Comparison of ENCODE assay signal across 19 cellular contexts in genomic region chr10:34205452-34205851, GRCh38.
DNase-seq lines count a peak whose midpoint lies in the region; ATAC-seq and TF ChIP-seq lines count a peak whose summit lies in the region.
"Had no signal": no experiment of that assay in that cellular context is flagged by ENCODE, and none has a peak within 500 bp of the region (broad histone marks: within the 10 kb centered on the region; RNA-seq: fewer than 3 reads in every experiment).

No MANE protein-coding gene starts in this region.

- intact Hi-C loops in lower lobe of right lung (cut with DNase I): no loop called here

- DNase-seq in CMK (ENCODE audit: low read depth): peak; percentile 45
- peak; percentile 70 to 80 for DNase-seq in NOMO-1 (lab: John Stamatoyannopoulos, UW; ENCODE audit: unreplicated experiment in 2 of 2)
- DNase-seq in lower lobe of right lung: peak; percentile 58
- DNase-seq in DMS 273 treated with DMSO at 0.1 percent for 48 hours (lab: John Stamatoyannopoulos, UW): no peak
- no peak for DNase-seq in pons (ENCODE audit: low spot score)
- DNase-seq: activated B cell treated with CpG ODN at 0.5 μM for 24 hours; BE2C; central memory CD4-positive, alpha-beta T cell; heart right ventricle; kidney; NCI-H510A; PC-3; stimulated activated CD4-positive, alpha-beta T cell treated with anti-CD3 and anti-CD28 coated beads, Interleukin-4, amount 100 ng/mL, for 24 hours; testis had no signal

- TF ChIP-seq CTCF in lower lobe of right lung (IDR thresholded peaks at IDR 0.05): no peak

- peak; percentile 53 for ATAC-seq in GM19463 (IDR thresholded peaks at IDR 0.05; ENCODE audit: unreplicated experiment)
- ATAC-seq in lower lobe of right lung: peak; percentile 61 to 71
- no peak for ATAC-seq in HG03520 (IDR thresholded peaks at IDR 0.05; ENCODE audit: unreplicated experiment)
- ATAC-seq: activated T-helper 17 cell treated with anti-CD3 and anti-CD28 coated beads, Interleukin-2, amount 50 U/mL, for 72 hours had no signal

- H3K4me3 ChIP-seq in lower lobe of right lung: no peak overlapping the region
- H3K4me3 ChIP-seq: adrenal gland, heart right ventricle, skin epidermis, testis had no signal

- no peaks in the 10 kb centered on the region for H3K9me3 ChIP-seq in lower lobe of right lung
- H3K9me3 ChIP-seq: adrenal gland, BE2C, heart right ventricle, testis had no signal

- no peaks in the 10 kb centered on the region for H3K27me3 ChIP-seq in lower lobe of right lung (ENCODE audit: low read depth)
- H3K27me3 ChIP-seq: adrenal gland, BE2C, heart right ventricle, testis had no signal

- H3K36me3 ChIP-seq in lower lobe of right lung: no peaks in the 10 kb centered on the region
- H3K36me3 ChIP-seq: adrenal gland, BE2C, heart right ventricle had no signal

- no peak overlapping the region for H3K27ac ChIP-seq in lower lobe of right lung
- H3K27ac ChIP-seq: adrenal gland, heart right ventricle, testis had no signal

- no peaks in the 10 kb centered on the region for H3K4me1 ChIP-seq in lower lobe of right lung
- H3K4me1 ChIP-seq: testis had no signal

Comparison
In these comparisons a context has a peak if more than half of its experiments do, and no peak if none do; other contexts are left out.
1. DNase-seq: peak in CMK (single experiment), NOMO-1 (2 of 2) and lower lobe of right lung (single experiment); none in DMS 273 treated with DMSO at 0.1 percent for 48 hours (single experiment) and pons (single experiment).